In the genomic region with DNA sequence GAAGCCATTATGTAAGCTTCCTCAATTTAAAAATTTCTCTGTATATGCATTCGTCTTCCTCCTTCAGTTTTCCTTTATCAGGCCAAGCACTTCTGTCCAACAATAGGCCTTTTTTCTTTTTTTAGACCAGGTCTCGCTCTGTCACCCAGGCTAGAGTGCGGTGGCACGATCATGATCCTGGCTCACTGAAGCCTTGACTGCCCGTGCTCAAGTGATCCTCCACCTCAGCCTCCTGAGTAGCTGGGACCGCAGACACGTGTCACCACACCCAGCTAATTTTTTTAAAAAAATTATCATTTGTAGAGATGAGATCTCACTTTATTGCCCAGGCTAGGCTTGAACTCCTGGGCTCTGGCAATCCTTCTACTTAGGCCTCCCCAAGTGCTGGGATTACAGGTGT, we compare ENCODE assay signal across 14 cellular contexts.
A peak's percentile ranks its signal among the peaks of the same experiment; 100 is the strongest.
DNase-seq lines count a peak whose midpoint lies in the region; ATAC-seq and TF ChIP-seq lines count a peak whose summit lies in the region.
"Had no signal": no experiment of that assay in that cellular context is flagged by ENCODE, and none has a peak within 500 bp of the region (broad histone marks: within the 10 kb centered on the region; RNA-seq: fewer than 3 reads in every experiment).

No MANE protein-coding gene starts in this region.

- H3K4me3 ChIP-seq in muscle layer of colon (ENCODE audit: low read depth in 1 of 2, low read length in 2 of 2), result no peak overlapping the region
- H3K4me3 ChIP-seq: heart left ventricle, PC-9 had no signal

- no peaks in the 10 kb centered on the region for H3K36me3 ChIP-seq in muscle layer of colon (ENCODE audit: insufficient read depth, low read length)
- H3K36me3 ChIP-seq: heart left ventricle had no signal

- DNase-seq in COLO668 (lab: John Stamatoyannopoulos, UW; ENCODE audit: unreplicated experiment), result no peak
- no peak for DNase-seq in stimulated activated naive CD4-positive, alpha-beta T cell (lab: John Stamatoyannopoulos, UW)
- DNase-seq in stimulated activated CD4-positive, alpha-beta T cell treated with anti-CD3 and anti-CD28 coated beads, Interleukin-2, amount 100 ng/mL, for 48 hours, result no peak
- DNase-seq in activated CD4-positive, alpha-beta T cell treated with anti-CD3 and anti-CD28 coated beads, Interleukin-2, amount 50 U/mL, for 4 hours, result no peak
- DNase-seq: activated effector memory CD4-positive, alpha-beta T cell treated with Interleukin-2 at 50 U/mL for 16 hours; effector CD4-positive, alpha-beta T cell; heart left ventricle; NCI-H1105; PC-9 had no signal

- H3K4me1 ChIP-seq in muscle layer of colon (ENCODE audit: insufficient read depth, low read length), result peaks cover 16% of the 10 kb centered on the region

- H3K27me3 ChIP-seq in muscle layer of colon (ENCODE audit: control insufficient read depth in 1 of 2, insufficient read depth in 2 of 2, low read length in 2 of 2), result no peaks in the 10 kb centered on the region
- H3K27me3 ChIP-seq: heart left ventricle had no signal

- ATAC-seq in GM18505 (IDR thresholded peaks at IDR 0.05; ENCODE audit: unreplicated experiment) (peak; percentile 64), GM21447 (IDR thresholded peaks at IDR 0.05; ENCODE audit: unreplicated experiment) (peak; percentile 82), HG03457 (IDR thresholded peaks at IDR 0.05; ENCODE audit: unreplicated experiment) (peak; percentile 56)

- no peak for TF ChIP-seq POLR2A in GM18505 (IDR thresholded peaks at IDR 0.05; ENCODE audit: borderline replicate concordance, extremely low read depth, insufficient read depth, insufficient read length)

- H3K9ac ChIP-seq in muscle layer of colon (ENCODE audit: low read length), result no peak overlapping the region

- H3K9me3 ChIP-seq in muscle layer of colon (ENCODE audit: low read length), result no peaks in the 10 kb centered on the region
- H3K9me3 ChIP-seq: heart left ventricle had no signal

- H3K27ac ChIP-seq in muscle layer of colon (ENCODE audit: low read depth, low read length), result peak overlapping the region; percentile 12
- H3K27ac ChIP-seq: PC-9, VCaP had no signal
